ENCODE assay signal across 10 cellular contexts in genomic region chr14:67949771-67950170, GRCh38.
"Had no signal": no experiment of that assay in that cellular context is flagged by ENCODE, and none has a peak within 500 bp of the region (broad histone marks: within the 10 kb centered on the region; RNA-seq: fewer than 3 reads in every experiment).

No MANE protein-coding gene starts in this region.

- DNase-seq: GM23248, GOT3, H7, HFFc6, KBM-7 had no signal

- ATAC-seq: HCT116, HepG2 had no signal

- H3K4me3 ChIP-seq: GM23248, HAP-1 had no signal

- H3K27me3 Mint-ChIP-seq: IgD-negative memory B cell had no signal

- H3K27ac Mint-ChIP-seq: HFFc6, IgD-negative memory B cell had no signal

- H3K4me3 Mint-ChIP-seq: HFFc6, IgD-negative memory B cell had no signal

- H3K36me3 ChIP-seq: HAP-1 had no signal

- H3K27ac ChIP-seq: GM23248, HL-60 had no signal

- H3K4me1 ChIP-seq: HAP-1 had no signal

- H3K9me3 Mint-ChIP-seq: HFFc6, IgD-negative memory B cell had no signal

- H3K4me1 Mint-ChIP-seq: IgD-negative memory B cell had no signal
